Comparison of ENCODE assay signal across 15 cellular contexts in genomic region chr1:64890699-64891439, GRCh38.
A peak's percentile ranks its signal among the peaks of the same experiment; 100 is the strongest.
DNase-seq lines count a peak whose midpoint lies in the region; ATAC-seq and TF ChIP-seq lines count a peak whose summit lies in the region.
"Had no signal": no experiment of that assay in that cellular context is flagged by ENCODE, and none has a peak within 500 bp of the region (broad histone marks: within the 10 kb centered on the region; RNA-seq: fewer than 3 reads in every experiment).

No MANE protein-coding gene starts in this region.

- no peak for DNase-seq in naive thymus-derived CD8-positive, alpha-beta T cell
- DNase-seq in stimulated activated CD8-positive, alpha-beta memory T cell treated with anti-CD3 and anti-CD28 coated beads, Interleukin-4, amount 100 ng/mL, for 48 hours, result no peak
- DNase-seq: activated CD4-positive, CD25-positive, alpha-beta regulatory T cell treated with anti-CD3 and anti-CD28 coated beads, Interleukin-2, amount 50 U/mL, for 72 hours; DMS79 treated with DMSO at 0.1 percent for 48 hours; mammary epithelial cell; NCI-H187; NCI-H524 treated with DMSO at 0.1 percent for 48 hours; PC-9; T-helper 1 cell had no signal

- peaks cover 0 to 10% (median 0%) of the 10 kb centered on the region in 3 donors for H3K36me3 Mint-ChIP-seq in naive thymus-derived CD8-positive, alpha-beta T cell

- 0 out of 2 replicates have a peak overlapping the region, but pooled peaks have one; percentile 8 for H3K4me2 ChIP-seq in BLaER1
- H3K4me2 ChIP-seq in Loucy (ENCODE audit: low read depth, low read length, poor library complexity, severe bottlenecking), result peak overlapping the region; percentile 36
- H3K4me2 ChIP-seq: PC-9 had no signal

- no peaks in the 10 kb centered on the region for H3K9me2 ChIP-seq in Loucy (replicated peaks; ENCODE audit: low read depth, low read length)

- no peak overlapping the region for H3K4me3 ChIP-seq in BLaER1
- H3K4me3 ChIP-seq in Loucy (ENCODE audit: low read length, poor library complexity, severe bottlenecking), result no peak overlapping the region
- H3K4me3 ChIP-seq in endocrine pancreas (ENCODE audit: control insufficient read depth, insufficient read depth, low read length), result peak overlapping the region; percentile 1
- H3K4me3 ChIP-seq: PC-9 had no signal

- peak; percentile 5 to 21 for ATAC-seq in naive thymus-derived CD8-positive, alpha-beta T cell
- ATAC-seq in GM21786 (IDR thresholded peaks at IDR 0.05; ENCODE audit: unreplicated experiment) (no peak), GM21381 (IDR thresholded peaks at IDR 0.05; ENCODE audit: unreplicated experiment) (no peak), GM19397 (IDR thresholded peaks at IDR 0.05; ENCODE audit: unreplicated experiment) (no peak)

- peak overlapping the region; percentile 10 to 82 (median 37) for H3K27ac Mint-ChIP-seq in naive thymus-derived CD8-positive, alpha-beta T cell

- no peaks in the 10 kb centered on the region for H3K27me3 Mint-ChIP-seq in naive thymus-derived CD8-positive, alpha-beta T cell

- TF ChIP-seq CTCF in Loucy (conservative IDR thresholded peaks at IDR 0.05; ENCODE audit: low read length), result no peak

- H3K9me3 Mint-ChIP-seq in naive thymus-derived CD8-positive, alpha-beta T cell, result no peaks in the 10 kb centered on the region

- peaks cover 67 to 99% (median 96%) of the 10 kb centered on the region in 4 donors for H3K4me1 Mint-ChIP-seq in naive thymus-derived CD8-positive, alpha-beta T cell

- H3K9me3 ChIP-seq in BLaER1, result no peaks in the 10 kb centered on the region
- no peaks in the 10 kb centered on the region for H3K9me3 ChIP-seq in Loucy (ENCODE audit: insufficient read depth, low read depth, low read length)
- H3K9me3 ChIP-seq in endocrine pancreas (ENCODE audit: control insufficient read depth, low read length), result no peaks in the 10 kb centered on the region

- H3K27me3 ChIP-seq in BLaER1, result no peaks in the 10 kb centered on the region
- no peaks in the 10 kb centered on the region for H3K27me3 ChIP-seq in Loucy (ENCODE audit: insufficient read depth, low read length, poor library complexity, severe bottlenecking)
- H3K27me3 ChIP-seq in endocrine pancreas (ENCODE audit: control insufficient read depth, insufficient read depth, low read length), result no peaks in the 10 kb centered on the region

- H3K4me1 ChIP-seq in BLaER1 (peaks cover 53% of the 10 kb centered on the region), Loucy (ENCODE audit: insufficient read depth, low read length, poor library complexity, severe bottlenecking) (peaks cover 52% of the 10 kb centered on the region), endocrine pancreas (ENCODE audit: control insufficient read depth, insufficient read depth, low read length) (peaks cover 43% of the 10 kb centered on the region)

- H3K9ac ChIP-seq in BLaER1 (no peak overlapping the region), Loucy (ENCODE audit: low read depth, low read length, poor library complexity, severe bottlenecking) (no peak overlapping the region), endocrine pancreas (ENCODE audit: control insufficient read depth, insufficient read depth, low read length) (no peak overlapping the region)

- no peaks in the 10 kb centered on the region for H3F3A ChIP-seq in Loucy (ENCODE audit: low read depth)

- H3K27ac ChIP-seq in BLaER1, result no peak overlapping the region
- H3K27ac ChIP-seq: PC-9 had no signal

- peaks cover 99% of the 10 kb centered on the region for H3K79me2 ChIP-seq in Loucy (ENCODE audit: insufficient read depth, low read length)

- H2AFZ ChIP-seq in Loucy (ENCODE audit: low read length), result no peak overlapping the region
- H2AFZ ChIP-seq: PC-9 had no signal

- POLR2A ChIA-PET in naive thymus-derived CD8-positive, alpha-beta T cell (lab: Charles Lee), result interaction anchor here (0.6 kb wide), 1 partner anchor 127 kb away, joined by 3 read pairs; no protein-coding TSS in a partner anchor

- H4K20me1 ChIP-seq in BLaER1 (peaks cover 100% of the 10 kb centered on the region), Loucy (ENCODE audit: insufficient read depth, low read length, poor library complexity, severe bottlenecking) (peaks cover 81% of the 10 kb centered on the region)

- H3K36me3 ChIP-seq in BLaER1, result no peaks in the 10 kb centered on the region
- no peaks in the 10 kb centered on the region for H3K36me3 ChIP-seq in Loucy (ENCODE audit: insufficient read depth, low read length)
- no peaks in the 10 kb centered on the region for H3K36me3 ChIP-seq in endocrine pancreas (ENCODE audit: control insufficient read depth, insufficient read depth, low read length)

- H3K4me3 Mint-ChIP-seq in naive thymus-derived CD8-positive, alpha-beta T cell, result peak overlapping the region in 9 of 10 donors; percentile 13 to 74 (median 59)

Comparison
In these comparisons a context has a peak if more than half of its experiments do, and no peak if none do; other contexts are left out.
1. ATAC-seq: peak in naive thymus-derived CD8-positive, alpha-beta T cell (2 of 2); none in GM21786 (single experiment), GM21381 (single experiment) and GM19397 (single experiment).